8 cellular contexts compared by ENCODE assay signal in the genomic region with DNA sequence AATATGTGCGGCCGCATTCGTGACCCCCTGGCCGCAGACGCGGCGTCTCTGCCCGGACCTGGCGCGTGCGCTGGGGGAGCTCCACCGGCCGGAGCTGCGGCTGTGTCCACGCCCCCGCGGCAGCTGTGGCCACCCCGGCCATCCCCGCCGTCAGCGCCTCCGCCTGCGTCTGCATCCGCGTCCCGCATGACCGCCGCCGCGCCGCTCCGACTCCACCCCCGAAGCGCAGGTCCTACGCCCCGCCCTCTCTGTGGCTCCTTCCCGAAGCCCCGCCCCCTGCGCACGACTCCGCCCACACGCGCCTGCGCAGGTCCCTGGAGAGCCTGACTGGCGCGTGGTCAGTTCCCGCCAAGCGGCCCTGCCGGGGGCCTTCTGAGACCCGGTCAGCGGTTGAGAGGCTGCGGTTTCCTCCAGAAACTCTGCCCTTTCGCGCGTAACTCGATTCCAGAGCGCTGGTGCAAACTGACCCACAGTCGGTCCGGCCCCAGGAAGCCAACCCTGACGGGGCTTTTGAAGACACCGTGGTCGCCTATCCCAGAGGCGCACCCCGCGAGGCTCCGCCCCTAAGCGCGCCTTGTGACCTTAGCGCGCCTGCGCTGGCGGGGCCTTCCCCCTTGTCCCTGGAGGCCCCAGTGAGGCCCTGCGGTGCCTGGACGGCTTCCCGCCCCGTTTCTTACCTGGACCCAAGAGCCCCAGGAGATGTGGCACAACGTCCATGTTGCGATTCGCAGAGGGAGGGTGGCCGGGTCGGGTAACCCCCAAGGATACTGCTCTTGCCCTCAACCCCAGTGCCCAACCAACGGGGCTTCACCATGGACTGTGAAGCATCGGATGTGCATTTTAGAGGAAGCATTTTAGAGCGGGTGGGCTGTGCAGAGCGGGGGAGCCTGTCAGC. TPM values are rescaled to one million over a fixed set of nuclear protein-coding genes. Genes with fewer than 3 reads are reported as not detected.
DNase-seq lines count a peak whose midpoint lies in the region; ATAC-seq and TF ChIP-seq lines count a peak whose summit lies in the region.

A gene with protein sequence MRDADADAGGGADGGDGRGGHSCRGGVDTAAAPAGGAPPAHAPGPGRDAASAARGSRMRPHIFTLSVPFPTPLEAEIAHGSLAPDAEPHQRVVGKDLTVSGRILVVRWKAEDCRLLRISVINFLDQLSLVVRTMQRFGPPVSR (minus strand): TSS at position 554 of the 895 bp plus-strand sequence. CDS start 366 bp downstream, at position 188.

- ATAC-seq in HG02798 (IDR thresholded peaks at IDR 0.05; ENCODE audit: poor library complexity, unreplicated experiment) (peak; percentile 94), psoas muscle (peak; percentile 94 to 95 (median 94))

- H3K4me1 ChIP-seq in left ventricle myocardium inferior (peaks cover 11% of the 10 kb centered on the region), psoas muscle (peaks cover 3% of the 10 kb centered on the region), urinary bladder (ENCODE audit: insufficient read depth) (no peaks in the 10 kb centered on the region)

- WGBS in psoas muscle, 3 donors = 2 to 41% (median 6%) methylated on average over 24 to 85 of the region's 85 CpGs
- 3% methylated on average over 83 of the region's 85 CpGs for WGBS in urinary bladder

- in situ Hi-C loops in GM13976 (cut with MboI; ENCODE audit: low sequenced_read_pairs, unreplicated experiment) = no loop called here

- DNase-seq in GM13976 (ENCODE audit: low spot score) = peak; percentile 92
- DNase-seq in NCI-H1436 (lab: John Stamatoyannopoulos, UW) = peak; percentile 93
- peak; percentile 80 for DNase-seq in amniotic epithelial cell (ENCODE audit: low read depth)
- DNase-seq in left ventricle myocardium inferior = peak; percentile 92
- peak; percentile 92 to 97 for DNase-seq in psoas muscle

- H3K36me3 ChIP-seq in left ventricle myocardium inferior (no peaks in the 10 kb centered on the region), psoas muscle (ENCODE audit: insufficient read depth in 1 of 2, low read depth in 1 of 2) (peaks cover 0 to 1% of the 10 kb centered on the region in 2 donors), urinary bladder (ENCODE audit: insufficient read depth) (peaks cover 1% of the 10 kb centered on the region)

- intact Hi-C loops in T-helper 1 cell treated with Interleukin-12 subunit alpha and Interleukin-12 subunit beta and Interleukin-4 antibody, amounts not matched to agents 30 ng/mL and 1 ng/mL, for 36 hours (cut with micrococcal nuclease) = loop anchor here (1.0 to 5.0 kb wide), 10 partner anchors 11 to 108 kb away; a partner anchor contains a TSS
- intact Hi-C loops in left ventricle myocardium inferior (cut with micrococcal nuclease) = no loop called here
- intact Hi-C loops in psoas muscle (cut with DNase I) = no loop called here

- H3K4me3 ChIP-seq in left ventricle myocardium inferior = peak within 1 kb of the TSS; percentile 67
- peak within 1 kb of the TSS; percentile 64 for H3K4me3 ChIP-seq in psoas muscle
- peak within 1 kb of the TSS; percentile 51 for H3K4me3 ChIP-seq in urinary bladder (ENCODE audit: low read depth, low read length)

- H3K9me3 ChIP-seq in left ventricle myocardium inferior (replicated peaks) (no peaks in the 10 kb centered on the region), psoas muscle (no peaks in the 10 kb centered on the region)

- H3K27me3 ChIP-seq in left ventricle myocardium inferior (ENCODE audit: low read depth) = no peaks in the 10 kb centered on the region
- H3K27me3 ChIP-seq in psoas muscle (ENCODE audit: insufficient read depth in 3 of 3, low read length in 2 of 3) = no peaks in the 10 kb centered on the region

- H3K27ac ChIP-seq in left ventricle myocardium inferior (replicated peaks) (peak within 1 kb of the TSS; percentile 91), psoas muscle (peak within 1 kb of the TSS; percentile 90), urinary bladder (ENCODE audit: low read depth) (peak within 1 kb of the TSS; percentile 50)

- TF ChIP-seq CTCF in GM13976 (IDR thresholded peaks at IDR 0.05; ENCODE audit: borderline replicate concordance, control extremely low read depth, extremely low read depth, insufficient read depth, missing control alignments) = no peak
- TF ChIP-seq CTCF in left ventricle myocardium inferior (IDR thresholded peaks at IDR 0.05; ENCODE audit: borderline replicate concordance) = no peak
- TF ChIP-seq CTCF in psoas muscle (IDR thresholded peaks at IDR 0.05) = no peak

RNA-seq across cellular contexts. Expression of the gene that starts here (rescaled TPM):
- total RNA-seq in T-helper 1 cell treated with Interleukin-12 subunit alpha and Interleukin-12 subunit beta and Interleukin-4 antibody, amounts not matched to agents 30 ng/mL and 1 ng/mL, for 36 hours = 56.8 and 58.6 TPM in 2 replicates
- total RNA-seq in left ventricle myocardium inferior (18.0 TPM), psoas muscle (10 to 100 TPM; 10.7 to 24.1 (median 22.7) TPM), urinary bladder (7.7 TPM)
- polyA plus RNA-seq in psoas muscle (10 to 100 TPM; 24.3 to 64.8 (median 27.4) TPM), urinary bladder (33.0 TPM)

Comparison
In these comparisons a context has a peak if more than half of its experiments do, and no peak if none do; other contexts are left out.
1. Peak in every context shown above with its lines: DNase-seq, ATAC-seq, H3K4me3 ChIP-seq and H3K27ac ChIP-seq.